1 cellular context compared by ENCODE assay signal in genomic region chr1:16677552-16678423, GRCh38.
TF ChIP-seq lines count a peak whose summit lies in the region.

No MANE protein-coding gene starts in this region.

TF ChIP-seq in HepG2, 621 proteins besides CTCF, POLR2A, EP300 and RAD21 (continued from another document and continues in another):
- TF ChIP-seq POGK (CRISPR knock-in tag; conservative IDR thresholded peaks at IDR 0.05) (no peak), ZNF781 (CRISPR knock-in tag; IDR thresholded peaks at IDR 0.05; ENCODE audit: borderline replicate concordance, not compliant biosample characterization) (no peak), NKX3-1 (CRISPR knock-in tag; IDR thresholded peaks at IDR 0.05) (peak; percentile 57; the same call in 1 of the 2 replicates), CBX5 (CRISPR knock-in tag; IDR thresholded peaks at IDR 0.05; ENCODE audit: borderline replicate concordance) (peak; percentile 20; the same call in 1 of the 2 replicates), ZNF30 (CRISPR knock-in tag; IDR thresholded peaks at IDR 0.05) (no peak), SPEN (CRISPR knock-in tag; IDR thresholded peaks at IDR 0.05; ENCODE audit: low read depth) (no peak), ZNF556 (CRISPR knock-in tag; IDR thresholded peaks at IDR 0.05; ENCODE audit: borderline replicate concordance) (no peak), ZSCAN30 (CRISPR knock-in tag; IDR thresholded peaks at IDR 0.05) (0 out of 2 replicates have a peak, but pooled peaks have one; percentile 50), IRF2 (CRISPR knock-in tag; IDR thresholded peaks at IDR 0.05) (peak; percentile 77), ZNF549 (CRISPR knock-in tag; IDR thresholded peaks at IDR 0.05) (no peak), MXD4 (CRISPR knock-in tag; IDR thresholded peaks at IDR 0.05) (peak; percentile 62; the same call in 1 of the 2 replicates), SYNCRIP (IDR thresholded peaks at IDR 0.05; ENCODE audit: insufficient read depth, low read depth, low read length) (no peak), RARA (CRISPR knock-in tag; IDR thresholded peaks at IDR 0.05) (peak; percentile 61; the same call in 1 of the 2 replicates), ATF3 (CRISPR knock-in tag; IDR thresholded peaks at IDR 0.05) (no peak), MIER2 (CRISPR knock-in tag; IDR thresholded peaks at IDR 0.05) (peak; percentile 66; the same call in 1 of the 2 replicates), ZBTB7A (CRISPR knock-in tag; IDR thresholded peaks at IDR 0.05) (no peak), ZNF350 (CRISPR knock-in tag; IDR thresholded peaks at IDR 0.05; ENCODE audit: borderline replicate concordance, low read depth) (no peak; the same call in 1 of the 2 replicates), REXO4 (CRISPR knock-in tag; IDR thresholded peaks at IDR 0.05; ENCODE audit: borderline replicate concordance) (no peak), MIXL1 (CRISPR knock-in tag; IDR thresholded peaks at IDR 0.05) (peak; percentile 62), ZNF768 (CRISPR knock-in tag; IDR thresholded peaks at IDR 0.05) (no peak), GABPB1 (CRISPR knock-in tag; IDR thresholded peaks at IDR 0.05) (no peak), KLF11 (CRISPR knock-in tag; IDR thresholded peaks at IDR 0.05) (no peak), THYN1 (CRISPR knock-in tag; IDR thresholded peaks at IDR 0.05; ENCODE audit: borderline replicate concordance, low read depth) (no peak), HNF4G (IDR thresholded peaks at IDR 0.05; ENCODE audit: borderline replicate concordance, low read depth, low read length) (no peak), HNF4G (CRISPR knock-in tag; IDR thresholded peaks at IDR 0.05; ENCODE audit: borderline replicate concordance, low read depth) (no peak), PRMT3 (CRISPR knock-in tag; IDR thresholded peaks at IDR 0.05; ENCODE audit: borderline replicate concordance, low read depth) (no peak), NR2C2 (CRISPR knock-in tag; IDR thresholded peaks at IDR 0.05; ENCODE audit: borderline replicate concordance) (no peak), SP1 (IDR thresholded peaks at IDR 0.05) (no peak), SP1 (CRISPR knock-in tag; IDR thresholded peaks at IDR 0.05) (no peak), ZNF441 (CRISPR knock-in tag; IDR thresholded peaks at IDR 0.05; ENCODE audit: borderline replicate concordance) (no peak), ZBTB1 (CRISPR knock-in tag; IDR thresholded peaks at IDR 0.05; ENCODE audit: borderline replicate concordance) (no peak), MED8 (CRISPR knock-in tag; IDR thresholded peaks at IDR 0.05; ENCODE audit: insufficient replicate concordance) (no peak), ETV5 (CRISPR knock-in tag; IDR thresholded peaks at IDR 0.05; ENCODE audit: borderline replicate concordance) (peak; percentile 18; the same call in 1 of the 2 replicates), TOPORS (CRISPR knock-in tag; IDR thresholded peaks at IDR 0.05) (peak; percentile 69; the same call in 1 of the 2 replicates), ZNF576 (CRISPR knock-in tag; IDR thresholded peaks at IDR 0.05) (no peak), NFE2L2 (IDR thresholded peaks at IDR 0.05; ENCODE audit: low read length) (no peak), ZNF282 (IDR thresholded peaks at IDR 0.05; ENCODE audit: partially characterized antibody) (no peak), ZNF672 (CRISPR knock-in tag; IDR thresholded peaks at IDR 0.05) (no peak), TBX2 (CRISPR knock-in tag; IDR thresholded peaks at IDR 0.05; ENCODE audit: borderline replicate concordance) (no peak), ARID5B (CRISPR knock-in tag; IDR thresholded peaks at IDR 0.05) (peak; percentile 45; the same call in 1 of the 2 replicates), ZNF367 (CRISPR knock-in tag; IDR thresholded peaks at IDR 0.05; ENCODE audit: borderline replicate concordance) (no peak), ZNF782 (CRISPR knock-in tag; IDR thresholded peaks at IDR 0.05; ENCODE audit: borderline replicate concordance) (no peak), GMEB2 (CRISPR knock-in tag; IDR thresholded peaks at IDR 0.05; ENCODE audit: low read depth) (no peak), TMF1 (CRISPR knock-in tag; IDR thresholded peaks at IDR 0.05; ENCODE audit: low read depth) (no peak), KLF15 (CRISPR knock-in tag; IDR thresholded peaks at IDR 0.05; ENCODE audit: borderline replicate concordance) (no peak), ESRRA (CRISPR knock-in tag; IDR thresholded peaks at IDR 0.05; ENCODE audit: low read depth) (no peak), ZNF800 (CRISPR knock-in tag; IDR thresholded peaks at IDR 0.05) (peak; percentile 50; the same call in 1 of the 2 replicates)
- TF ChIP-seq, protein P1, sequence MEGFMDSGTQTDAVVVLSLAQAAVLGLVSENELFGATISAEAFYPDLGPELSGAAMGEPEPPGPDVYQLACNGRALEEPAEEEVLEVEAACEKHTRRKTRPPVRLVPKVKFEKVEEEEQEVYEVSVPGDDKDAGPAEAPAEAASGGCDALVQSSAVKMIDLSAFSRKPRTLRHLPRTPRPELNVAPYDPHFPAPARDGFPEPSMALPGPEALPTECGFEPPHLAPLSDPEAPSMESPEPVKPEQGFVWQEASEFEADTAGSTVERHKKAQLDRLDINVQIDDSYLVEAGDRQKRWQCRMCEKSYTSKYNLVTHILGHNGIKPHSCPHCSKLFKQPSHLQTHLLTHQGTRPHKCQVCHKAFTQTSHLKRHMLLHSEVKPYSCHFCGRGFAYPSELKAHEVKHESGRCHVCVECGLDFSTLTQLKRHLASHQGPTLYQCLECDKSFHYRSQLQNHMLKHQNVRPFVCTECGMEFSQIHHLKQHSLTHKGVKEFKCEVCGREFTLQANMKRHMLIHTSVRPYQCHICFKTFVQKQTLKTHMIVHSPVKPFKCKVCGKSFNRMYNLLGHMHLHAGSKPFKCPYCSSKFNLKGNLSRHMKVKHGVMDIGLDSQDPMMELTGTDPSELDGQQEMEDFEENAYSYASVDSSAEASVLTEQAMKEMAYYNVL (CRISPR knock-in tag; IDR thresholded peaks at IDR 0.05; ENCODE audit: borderline replicate concordance), result peak; percentile 20; the same call in 1 of the 2 replicates
- TF ChIP-seq, protein P2, sequence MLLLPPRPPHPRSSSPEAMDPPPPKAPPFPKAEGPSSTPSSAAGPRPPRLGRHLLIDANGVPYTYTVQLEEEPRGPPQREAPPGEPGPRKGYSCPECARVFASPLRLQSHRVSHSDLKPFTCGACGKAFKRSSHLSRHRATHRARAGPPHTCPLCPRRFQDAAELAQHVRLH (CRISPR knock-in tag; IDR thresholded peaks at IDR 0.05; ENCODE audit: borderline replicate concordance, low read depth), result 0 out of 2 replicates have a peak, but pooled peaks have one; percentile 55
- TF ChIP-seq, protein P3, sequence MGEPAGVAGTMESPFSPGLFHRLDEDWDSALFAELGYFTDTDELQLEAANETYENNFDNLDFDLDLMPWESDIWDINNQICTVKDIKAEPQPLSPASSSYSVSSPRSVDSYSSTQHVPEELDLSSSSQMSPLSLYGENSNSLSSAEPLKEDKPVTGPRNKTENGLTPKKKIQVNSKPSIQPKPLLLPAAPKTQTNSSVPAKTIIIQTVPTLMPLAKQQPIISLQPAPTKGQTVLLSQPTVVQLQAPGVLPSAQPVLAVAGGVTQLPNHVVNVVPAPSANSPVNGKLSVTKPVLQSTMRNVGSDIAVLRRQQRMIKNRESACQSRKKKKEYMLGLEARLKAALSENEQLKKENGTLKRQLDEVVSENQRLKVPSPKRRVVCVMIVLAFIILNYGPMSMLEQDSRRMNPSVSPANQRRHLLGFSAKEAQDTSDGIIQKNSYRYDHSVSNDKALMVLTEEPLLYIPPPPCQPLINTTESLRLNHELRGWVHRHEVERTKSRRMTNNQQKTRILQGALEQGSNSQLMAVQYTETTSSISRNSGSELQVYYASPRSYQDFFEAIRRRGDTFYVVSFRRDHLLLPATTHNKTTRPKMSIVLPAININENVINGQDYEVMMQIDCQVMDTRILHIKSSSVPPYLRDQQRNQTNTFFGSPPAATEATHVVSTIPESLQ (CRISPR knock-in tag; conservative IDR thresholded peaks at IDR 0.05), result no peak
